13 cellular contexts compared by ENCODE assay signal in genomic region chr3:148466143-148466542, GRCh38.
A peak's percentile ranks its signal among the peaks of the same experiment; 100 is the strongest.
DNase-seq lines count a peak whose midpoint lies in the region; TF ChIP-seq lines count a peak whose summit lies in the region.
"Had no signal": no experiment of that assay in that cellular context is flagged by ENCODE, and none has a peak within 500 bp of the region (broad histone marks: within the 10 kb centered on the region; RNA-seq: fewer than 3 reads in every experiment).

No MANE protein-coding gene starts in this region.

- H3K9me3 Mint-ChIP-seq in chondrocyte (ENCODE audit: low read depth) (peaks cover 4% of the 10 kb centered on the region), mesothelial cell of epicardium (no peaks in the 10 kb centered on the region)

- H3K36me3 ChIP-seq in mesendoderm (ENCODE audit: control insufficient read depth, insufficient read depth, low read length) = no peaks in the 10 kb centered on the region

- no peak overlapping the region for H3K27ac ChIP-seq in mesendoderm (ENCODE audit: low read depth, low read length)

- no peak overlapping the region for H3K4ac ChIP-seq in mesendoderm (ENCODE audit: low read depth, low read length)

- H3K4me1 ChIP-seq in mesendoderm (ENCODE audit: control insufficient read depth, low read depth, low read length) = no peaks in the 10 kb centered on the region

- no peaks in the 10 kb centered on the region for H3K27me3 Mint-ChIP-seq in chondrocyte (ENCODE audit: low read depth)
- H3K27me3 Mint-ChIP-seq in mesothelial cell of epicardium (ENCODE audit: low read depth) = no peaks in the 10 kb centered on the region
- H3K27me3 Mint-ChIP-seq: activated CD8-positive, alpha-beta T cell treated with anti-CD3 and anti-CD28 coated beads for 36 hours; T-cell had no signal

- no peak overlapping the region for H3K56ac ChIP-seq in mesendoderm (ENCODE audit: low read length)

- no peak overlapping the region for H3K4me3 ChIP-seq in mesendoderm (ENCODE audit: low read length)

- TF ChIP-seq CTCF in chondrocyte (IDR thresholded peaks at IDR 0.05) (no peak), mesothelial cell of epicardium (IDR thresholded peaks at IDR 0.05; ENCODE audit: unreplicated experiment) (no peak), GM10266 (IDR thresholded peaks at IDR 0.05; ENCODE audit: control insufficient read depth, insufficient read depth, low read depth, missing control alignments) (no peak)

- H4K8ac ChIP-seq in mesendoderm (ENCODE audit: low read depth, low read length) = no peak overlapping the region

- no peak overlapping the region for H4K5ac ChIP-seq in mesendoderm (ENCODE audit: low read length)

- H2BK120ac ChIP-seq in mesendoderm (ENCODE audit: low read depth, low read length) = no peak overlapping the region

- H3K9ac ChIP-seq in mesendoderm (ENCODE audit: low read length) = no peak overlapping the region

- H3K23ac ChIP-seq in mesendoderm (ENCODE audit: low read length) = no peak overlapping the region

- no peak overlapping the region for H2BK5ac ChIP-seq in mesendoderm (ENCODE audit: low read length)

- peaks cover 9% of the 10 kb centered on the region for H3K4me1 Mint-ChIP-seq in chondrocyte (ENCODE audit: low read depth)
- no peaks in the 10 kb centered on the region for H3K4me1 Mint-ChIP-seq in mesothelial cell of epicardium
- H3K4me1 Mint-ChIP-seq: T-cell had no signal

- H2BK15ac ChIP-seq in mesendoderm (replicated peaks; ENCODE audit: low read depth) = no peak overlapping the region

- H3K36me3 Mint-ChIP-seq in chondrocyte (ENCODE audit: low read depth) = peaks cover 3% of the 10 kb centered on the region
- H3K36me3 Mint-ChIP-seq in mesothelial cell of epicardium = no peaks in the 10 kb centered on the region
- H3K36me3 Mint-ChIP-seq: T-cell had no signal

- no peaks in the 10 kb centered on the region for H3K27me3 ChIP-seq in mesendoderm (ENCODE audit: insufficient read depth, low read length, poor library complexity)

- H3K4me3 Mint-ChIP-seq in chondrocyte (ENCODE audit: unreplicated experiment) (no peak overlapping the region), mesothelial cell of epicardium (no peak overlapping the region)
- H3K4me3 Mint-ChIP-seq: activated CD8-positive, alpha-beta T cell treated with anti-CD3 and anti-CD28 coated beads for 36 hours; T-cell had no signal

- no peak overlapping the region for H3K4me2 ChIP-seq in mesendoderm (ENCODE audit: low read length)

- WGBS in mesendoderm (ENCODE audit: extremely low coverage, insufficient coverage, low lambda C conversion rate) = no CpG with 5 or more reads among the region's 2 CpGs

- no peak overlapping the region for H3K18ac ChIP-seq in mesendoderm (ENCODE audit: low read length)

- DNase-seq in AG20443 (ENCODE audit: low spot score) (peak; percentile 25), LHCN-M2 (ENCODE audit: low read depth) (peak; percentile 78), chondrocyte (ENCODE audit: low spot score) (no peak), mesendoderm (peak; percentile 61), mesothelial cell of epicardium (ENCODE audit: low spot score in 2 of 2, unreplicated experiment in 2 of 2) (no peak), GM10266 (ENCODE audit: extremely low spot score) (no peak), NCI-H1092 (lab: John Stamatoyannopoulos, UW) (no peak), activated gamma-delta T cell (lab: John Stamatoyannopoulos, UW) (no peak)
- DNase-seq: activated CD8-positive, alpha-beta T cell treated with anti-CD3 and anti-CD28 coated beads for 36 hours; activated naive CD4-positive, alpha-beta T cell treated with Interleukin-2 at 50 U/mL for 16 hours; NCI-H2107; occipital lobe; T-cell had no signal

- H3K27ac Mint-ChIP-seq in chondrocyte (ENCODE audit: unreplicated experiment) = peak overlapping the region; percentile 24
- H3K27ac Mint-ChIP-seq in mesothelial cell of epicardium = no peak overlapping the region
- H3K27ac Mint-ChIP-seq: activated CD8-positive, alpha-beta T cell treated with anti-CD3 and anti-CD28 coated beads for 36 hours; T-cell had no signal

- H3K79me1 ChIP-seq in mesendoderm (ENCODE audit: low read length) = no peaks in the 10 kb centered on the region

- H3K79me2 ChIP-seq in mesendoderm (ENCODE audit: control insufficient read depth, insufficient read depth, low read length) = no peaks in the 10 kb centered on the region

- H2AK5ac ChIP-seq in mesendoderm (ENCODE audit: low read length) = no peak overlapping the region

Comparison
In these comparisons a context has a peak if more than half of its experiments do, and no peak if none do; other contexts are left out.
1. DNase-seq: peak in AG20443 (single experiment), LHCN-M2 (single experiment) and mesendoderm (single experiment); none in chondrocyte (single experiment), mesothelial cell of epicardium (0 of 2), GM10266 (single experiment), NCI-H1092 (single experiment) and activated gamma-delta T cell (single experiment).